ENCODE assay signal across 1 cellular context in the genomic region with DNA sequence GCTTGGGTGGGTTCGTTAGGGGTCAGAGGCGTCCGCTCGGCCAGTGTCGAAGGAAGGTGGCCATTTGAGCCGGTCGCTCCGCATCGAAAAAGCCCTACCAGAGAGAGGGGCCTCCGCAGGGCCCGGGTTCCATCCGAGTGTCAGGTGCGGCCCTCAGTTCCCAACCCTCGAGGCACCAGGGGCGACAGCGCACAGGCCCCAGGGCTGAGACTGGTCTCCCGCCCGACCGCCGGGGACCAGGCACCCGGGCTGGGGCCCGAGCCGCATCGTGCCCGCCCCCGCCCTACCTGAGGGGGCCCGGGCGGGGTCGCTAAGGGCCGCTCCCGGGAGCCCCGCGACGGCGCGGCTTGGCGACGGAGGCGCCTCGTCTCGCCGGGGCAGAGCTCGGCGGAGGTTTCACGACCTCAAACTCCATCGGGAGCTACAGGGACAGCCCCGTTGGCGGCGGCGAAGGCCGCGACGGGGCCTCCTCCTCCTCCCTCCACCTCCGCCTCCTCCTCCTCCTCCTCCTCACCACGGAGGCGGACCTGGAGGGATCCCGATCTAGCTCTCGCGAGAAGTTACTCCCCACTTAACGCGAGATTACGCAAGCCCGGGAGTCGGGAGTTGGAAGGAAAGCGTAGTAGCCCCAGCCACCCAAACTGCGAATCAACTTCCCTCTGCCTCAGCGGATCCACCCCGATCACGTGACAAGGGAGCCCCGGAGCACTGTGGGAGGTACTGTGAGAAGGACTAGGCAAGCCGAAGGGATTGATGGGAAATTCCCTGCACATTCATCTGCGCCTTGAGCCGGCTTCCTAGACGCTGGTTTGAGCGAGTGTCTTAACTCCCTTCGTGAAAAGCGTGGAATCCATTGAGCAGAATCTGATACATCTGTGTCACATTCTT.
TF ChIP-seq lines count a peak whose summit lies in the region.

A gene with protein sequence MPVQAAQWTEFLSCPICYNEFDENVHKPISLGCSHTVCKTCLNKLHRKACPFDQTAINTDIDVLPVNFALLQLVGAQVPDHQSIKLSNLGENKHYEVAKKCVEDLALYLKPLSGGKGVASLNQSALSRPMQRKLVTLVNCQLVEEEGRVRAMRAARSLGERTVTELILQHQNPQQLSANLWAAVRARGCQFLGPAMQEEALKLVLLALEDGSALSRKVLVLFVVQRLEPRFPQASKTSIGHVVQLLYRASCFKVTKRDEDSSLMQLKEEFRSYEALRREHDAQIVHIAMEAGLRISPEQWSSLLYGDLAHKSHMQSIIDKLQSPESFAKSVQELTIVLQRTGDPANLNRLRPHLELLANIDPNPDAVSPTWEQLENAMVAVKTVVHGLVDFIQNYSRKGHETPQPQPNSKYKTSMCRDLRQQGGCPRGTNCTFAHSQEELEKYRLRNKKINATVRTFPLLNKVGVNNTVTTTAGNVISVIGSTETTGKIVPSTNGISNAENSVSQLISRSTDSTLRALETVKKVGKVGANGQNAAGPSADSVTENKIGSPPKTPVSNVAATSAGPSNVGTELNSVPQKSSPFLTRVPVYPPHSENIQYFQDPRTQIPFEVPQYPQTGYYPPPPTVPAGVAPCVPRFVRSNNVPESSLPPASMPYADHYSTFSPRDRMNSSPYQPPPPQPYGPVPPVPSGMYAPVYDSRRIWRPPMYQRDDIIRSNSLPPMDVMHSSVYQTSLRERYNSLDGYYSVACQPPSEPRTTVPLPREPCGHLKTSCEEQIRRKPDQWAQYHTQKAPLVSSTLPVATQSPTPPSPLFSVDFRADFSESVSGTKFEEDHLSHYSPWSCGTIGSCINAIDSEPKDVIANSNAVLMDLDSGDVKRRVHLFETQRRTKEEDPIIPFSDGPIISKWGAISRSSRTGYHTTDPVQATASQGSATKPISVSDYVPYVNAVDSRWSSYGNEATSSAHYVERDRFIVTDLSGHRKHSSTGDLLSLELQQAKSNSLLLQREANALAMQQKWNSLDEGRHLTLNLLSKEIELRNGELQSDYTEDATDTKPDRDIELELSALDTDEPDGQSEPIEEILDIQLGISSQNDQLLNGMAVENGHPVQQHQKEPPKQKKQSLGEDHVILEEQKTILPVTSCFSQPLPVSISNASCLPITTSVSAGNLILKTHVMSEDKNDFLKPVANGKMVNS (minus strand): TSS at position 537 of the 888 bp plus-strand sequence. CDS start 7,850 bp downstream, outside the sequence.

TF ChIP-seq in HepG2, 621 proteins besides CTCF, POLR2A, EP300 and RAD21 (continued from another document and continues in another):
- TF ChIP-seq POLR2AphosphoS2 (IDR thresholded peaks at IDR 0.05; ENCODE audit: low read depth, low read length) (no peak), ZNF207 (IDR thresholded peaks at IDR 0.05; ENCODE audit: borderline replicate concordance) (peak; percentile 98; the same call in 1 of the 2 replicates), ZNF569 (CRISPR knock-in tag; IDR thresholded peaks at IDR 0.05; ENCODE audit: borderline replicate concordance) (no peak), ZNF740 (CRISPR knock-in tag; IDR thresholded peaks at IDR 0.05) (0 out of 2 replicates have a peak, but pooled peaks have one; percentile 32), AKAP8 (CRISPR knock-in tag; IDR thresholded peaks at IDR 0.05) (peak; percentile 62; the same call in 1 of the 2 replicates), ZNF709 (CRISPR knock-in tag; IDR thresholded peaks at IDR 0.05) (no peak), ZNF816 (CRISPR knock-in tag; IDR thresholded peaks at IDR 0.05; ENCODE audit: borderline replicate concordance) (peak; percentile 62; the same call in 1 of the 2 replicates), ATF7-NPFF (CRISPR knock-in tag; IDR thresholded peaks at IDR 0.05; ENCODE audit: low read depth) (peak; percentile 46; the same call in 1 of the 2 replicates), ZFP41 (CRISPR knock-in tag; IDR thresholded peaks at IDR 0.05; ENCODE audit: borderline replicate concordance) (no peak), ZNF138 (CRISPR knock-in tag; IDR thresholded peaks at IDR 0.05; ENCODE audit: low read depth) (no peak), YY1 (IDR thresholded peaks at IDR 0.05; ENCODE audit: insufficient read depth, insufficient replicate concordance, low read depth, low read length) (peak; percentile 50), PAF1 (CRISPR knock-in tag; IDR thresholded peaks at IDR 0.05) (no peak), MEF2D (CRISPR knock-in tag; IDR thresholded peaks at IDR 0.05) (0 out of 2 replicates have a peak, but pooled peaks have one; percentile 36), ZNF615 (CRISPR knock-in tag; IDR thresholded peaks at IDR 0.05; ENCODE audit: borderline replicate concordance) (no peak), ETV6 (CRISPR knock-in tag; conservative IDR thresholded peaks at IDR 0.05) (peak; percentile 47), ZNF572 (CRISPR knock-in tag; IDR thresholded peaks at IDR 0.05) (no peak), REPIN1 (CRISPR knock-in tag; IDR thresholded peaks at IDR 0.05; ENCODE audit: borderline replicate concordance, low read depth) (peak; percentile 55; the same call in 1 of the 2 replicates), KDM4B (CRISPR knock-in tag; IDR thresholded peaks at IDR 0.05) (peak; percentile 49; the same call in 1 of the 2 replicates), ZNF724P (CRISPR knock-in tag; IDR thresholded peaks at IDR 0.05; ENCODE audit: borderline replicate concordance) (no peak), ZNF747 (CRISPR knock-in tag; IDR thresholded peaks at IDR 0.05; ENCODE audit: borderline replicate concordance) (peak; percentile 82; the same call in 1 of the 2 replicates), TGIF2 (CRISPR knock-in tag; IDR thresholded peaks at IDR 0.05) (no peak), FOSL2 (CRISPR knock-in tag; IDR thresholded peaks at IDR 0.05) (no peak), DZIP1 (CRISPR knock-in tag; IDR thresholded peaks at IDR 0.05) (no peak), E2F2 (CRISPR knock-in tag; IDR thresholded peaks at IDR 0.05; ENCODE audit: borderline replicate concordance) (no peak), RARA (CRISPR knock-in tag; IDR thresholded peaks at IDR 0.05) (0 out of 2 replicates have a peak, but pooled peaks have one; percentile 19), SAP130 (CRISPR knock-in tag; IDR thresholded peaks at IDR 0.05; ENCODE audit: low read depth) (peak; percentile 78; the same call in 1 of the 2 replicates), SOX13 (IDR thresholded peaks at IDR 0.05) (no peak; the same call in 1 of the 2 replicates), SOX13 (CRISPR knock-in tag; conservative IDR thresholded peaks at IDR 0.05 in 1 of 2, IDR thresholded peaks at IDR 0.05 in 1 of 2) (peak in 1 of 2 experiments; percentile 42; a peak in 1 of 4 replicates), ELF1 (CRISPR knock-in tag; IDR thresholded peaks at IDR 0.05) (peak; percentile 76), CEBPZ (IDR thresholded peaks at IDR 0.05; ENCODE audit: low read length) (no peak), NCOA5 (CRISPR knock-in tag; IDR thresholded peaks at IDR 0.05) (no peak)
- TF ChIP-seq, protein P1, sequence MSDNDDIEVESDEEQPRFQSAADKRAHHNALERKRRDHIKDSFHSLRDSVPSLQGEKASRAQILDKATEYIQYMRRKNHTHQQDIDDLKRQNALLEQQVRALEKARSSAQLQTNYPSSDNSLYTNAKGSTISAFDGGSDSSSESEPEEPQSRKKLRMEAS (IDR thresholded peaks at IDR 0.05) = peak; percentile 63; the same call in 1 of the 2 replicates
- TF ChIP-seq, protein P2, sequence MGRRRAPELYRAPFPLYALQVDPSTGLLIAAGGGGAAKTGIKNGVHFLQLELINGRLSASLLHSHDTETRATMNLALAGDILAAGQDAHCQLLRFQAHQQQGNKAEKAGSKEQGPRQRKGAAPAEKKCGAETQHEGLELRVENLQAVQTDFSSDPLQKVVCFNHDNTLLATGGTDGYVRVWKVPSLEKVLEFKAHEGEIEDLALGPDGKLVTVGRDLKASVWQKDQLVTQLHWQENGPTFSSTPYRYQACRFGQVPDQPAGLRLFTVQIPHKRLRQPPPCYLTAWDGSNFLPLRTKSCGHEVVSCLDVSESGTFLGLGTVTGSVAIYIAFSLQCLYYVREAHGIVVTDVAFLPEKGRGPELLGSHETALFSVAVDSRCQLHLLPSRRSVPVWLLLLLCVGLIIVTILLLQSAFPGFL (CRISPR knock-in tag; IDR thresholded peaks at IDR 0.05) = no peak
- TF ChIP-seq, protein P3, sequence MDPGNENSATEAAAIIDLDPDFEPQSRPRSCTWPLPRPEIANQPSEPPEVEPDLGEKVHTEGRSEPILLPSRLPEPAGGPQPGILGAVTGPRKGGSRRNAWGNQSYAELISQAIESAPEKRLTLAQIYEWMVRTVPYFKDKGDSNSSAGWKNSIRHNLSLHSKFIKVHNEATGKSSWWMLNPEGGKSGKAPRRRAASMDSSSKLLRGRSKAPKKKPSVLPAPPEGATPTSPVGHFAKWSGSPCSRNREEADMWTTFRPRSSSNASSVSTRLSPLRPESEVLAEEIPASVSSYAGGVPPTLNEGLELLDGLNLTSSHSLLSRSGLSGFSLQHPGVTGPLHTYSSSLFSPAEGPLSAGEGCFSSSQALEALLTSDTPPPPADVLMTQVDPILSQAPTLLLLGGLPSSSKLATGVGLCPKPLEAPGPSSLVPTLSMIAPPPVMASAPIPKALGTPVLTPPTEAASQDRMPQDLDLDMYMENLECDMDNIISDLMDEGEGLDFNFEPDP (CRISPR knock-in tag; conservative IDR thresholded peaks at IDR 0.05) = no peak
